Comparison of ENCODE assay signal across 1 cellular context in the genomic region with DNA sequence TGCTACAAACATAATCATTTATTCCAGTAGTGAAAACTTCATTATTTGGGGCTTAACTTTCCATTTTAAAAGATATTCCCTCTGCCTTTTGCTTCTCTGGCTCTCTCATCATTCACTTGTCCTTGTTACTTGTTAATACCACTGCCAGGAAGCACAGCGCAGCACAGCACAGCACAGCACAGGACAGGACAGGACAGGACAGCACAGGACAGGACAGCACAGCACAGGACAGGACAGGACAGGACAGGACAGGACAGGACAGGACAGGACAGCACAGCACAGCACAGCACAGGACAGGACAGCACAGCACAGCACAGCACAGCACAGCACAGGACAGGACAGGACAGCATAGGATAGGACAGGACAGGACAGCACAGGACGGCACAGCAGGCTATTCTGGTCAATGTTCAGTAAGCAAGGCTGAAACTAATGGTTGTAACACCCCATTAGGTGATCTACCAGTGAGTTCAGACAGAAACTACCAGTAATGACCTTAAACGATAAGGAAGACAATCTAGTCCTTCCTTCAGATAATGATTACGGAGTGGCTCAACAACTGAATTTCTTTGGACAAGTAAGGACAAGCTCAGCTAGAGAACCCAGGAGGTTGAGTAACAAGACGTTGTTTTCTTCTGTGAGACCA.
TF ChIP-seq lines count a peak whose summit lies in the region.

No MANE protein-coding gene starts in this region.

TF ChIP-seq in endothelial cell of umbilical vein, 7 proteins besides CTCF, POLR2A, EP300 and RAD21:
- no peak for TF ChIP-seq POLR2AphosphoS5 (IDR thresholded peaks at IDR 0.05; ENCODE audit: insufficient read depth, low read depth, low read length)
- TF ChIP-seq EZH2 (IDR thresholded peaks at IDR 0.05; ENCODE audit: borderline replicate concordance, low read depth, low read length, severe bottlenecking), result no peak
- TF ChIP-seq, protein P1, sequence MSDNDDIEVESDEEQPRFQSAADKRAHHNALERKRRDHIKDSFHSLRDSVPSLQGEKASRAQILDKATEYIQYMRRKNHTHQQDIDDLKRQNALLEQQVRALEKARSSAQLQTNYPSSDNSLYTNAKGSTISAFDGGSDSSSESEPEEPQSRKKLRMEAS (IDR thresholded peaks at IDR 0.05; ENCODE audit: insufficient read depth, insufficient read length), result no peak
